Comparison of ENCODE assay signal across 26 cellular contexts in genomic region chr1:171627020-171627419, GRCh38. TPM values are rescaled to one million over a fixed set of nuclear protein-coding genes. Genes with fewer than 3 reads are reported as not detected.
DNase-seq lines count a peak whose midpoint lies in the region; ATAC-seq and TF ChIP-seq lines count a peak whose summit lies in the region.
"Had no signal": no experiment of that assay in that cellular context is flagged by ENCODE, and none has a peak within 500 bp of the region (broad histone marks: within the 10 kb centered on the region; RNA-seq: fewer than 3 reads in every experiment).

No MANE protein-coding gene starts in this region.

- peaks cover 21% of the 10 kb centered on the region for H3K4me1 Mint-ChIP-seq in nephron progenitor cell
- H3K4me1 Mint-ChIP-seq: CD14-positive monocyte; CD4-positive, alpha-beta memory T cell; CD4-positive, CD25-positive, alpha-beta regulatory T cell; CD8-positive, alpha-beta memory T cell had no signal

- H3K27me3 ChIP-seq in left lung: no peaks in the 10 kb centered on the region
- no peaks in the 10 kb centered on the region for H3K27me3 ChIP-seq in upper lobe of right lung
- H3K27me3 ChIP-seq: BLaER1 had no signal

- H3K4me3 Mint-ChIP-seq in nephron progenitor cell: no peak overlapping the region
- H3K4me3 Mint-ChIP-seq: CD14-positive monocyte; CD4-positive, alpha-beta memory T cell; CD4-positive, CD25-positive, alpha-beta regulatory T cell; CD8-positive, alpha-beta memory T cell had no signal

- H3K36me3 ChIP-seq in left lung (no peaks in the 10 kb centered on the region), upper lobe of right lung (no peaks in the 10 kb centered on the region)
- H3K36me3 ChIP-seq: BE2C, BLaER1 had no signal

- peaks cover 4% of the 10 kb centered on the region for H3K9me3 Mint-ChIP-seq in nephron progenitor cell
- H3K9me3 Mint-ChIP-seq: CD8-positive, alpha-beta memory T cell had no signal

- H3K4me1 ChIP-seq in left lung (no peaks in the 10 kb centered on the region), upper lobe of right lung (no peaks in the 10 kb centered on the region)
- H3K4me1 ChIP-seq: BE2C, BLaER1 had no signal

- H3K27ac ChIP-seq in left lung (no peak overlapping the region), upper lobe of right lung (no peak overlapping the region), caudate nucleus (ENCODE audit: low read depth, low read length) (no peak overlapping the region)
- H3K27ac ChIP-seq: BLaER1 had no signal

- peak overlapping the region; percentile 86 for H3K27ac Mint-ChIP-seq in nephron progenitor cell
- H3K27ac Mint-ChIP-seq: CD14-positive monocyte; CD4-positive, alpha-beta memory T cell; CD4-positive, CD25-positive, alpha-beta regulatory T cell; CD8-positive, alpha-beta memory T cell had no signal

- peaks cover 23% of the 10 kb centered on the region for H3K27me3 Mint-ChIP-seq in nephron progenitor cell (ENCODE audit: low read depth, poor library complexity)

- H3K36me3 Mint-ChIP-seq in nephron progenitor cell (ENCODE audit: low read depth): no peaks in the 10 kb centered on the region
- H3K36me3 Mint-ChIP-seq: CD14-positive monocyte; CD4-positive, alpha-beta memory T cell; CD4-positive, CD25-positive, alpha-beta regulatory T cell; CD8-positive, alpha-beta memory T cell had no signal

- intact Hi-C loops in left lung (cut with DNase I): no loop called here
- intact Hi-C loops in upper lobe of right lung (cut with DNase I): no loop called here

- no peaks in the 10 kb centered on the region for H3K9me3 ChIP-seq in left lung
- no peaks in the 10 kb centered on the region for H3K9me3 ChIP-seq in upper lobe of right lung
- H3K9me3 ChIP-seq: BE2C, BLaER1 had no signal

- H3K4me3 ChIP-seq in left lung (no peak overlapping the region), upper lobe of right lung (no peak overlapping the region)
- H3K4me3 ChIP-seq: BLaER1, GM12878 had no signal

- TF ChIP-seq CTCF in left lung (IDR thresholded peaks at IDR 0.05) (no peak), nephron progenitor cell (IDR thresholded peaks at IDR 0.05) (no peak), upper lobe of right lung (IDR thresholded peaks at IDR 0.05) (no peak)

- DNase-seq in DMS79 treated with DMSO at 0.1 percent for 48 hours (lab: John Stamatoyannopoulos, UW) (peak; percentile 59), left lung (no peak), nephron progenitor cell (no peak), upper lobe of right lung (no peak), EL (no peak), caudate nucleus (lab: John Stamatoyannopoulos, UW) (no peak), NCI-H1417 treated with DMSO at 0.1 percent for 48 hours (lab: John Stamatoyannopoulos, UW) (no peak)
- DNase-seq: 8988T; ACHN; BE2C; C1 segment of cervical spinal cord; CD4-positive, alpha-beta memory T cell; CD4-positive, CD25-positive, alpha-beta regulatory T cell; CD8-positive, alpha-beta memory T cell; COR-L47; DMS 273 treated with DMSO at 0.1 percent for 48 hours; DMS153; DMS53; DND-41; GF-D8 had no signal

- ATAC-seq in left lung (peak; percentile 82), upper lobe of right lung (peak; percentile 50), GM18909 (IDR thresholded peaks at IDR 0.05; ENCODE audit: poor library complexity, unreplicated experiment) (no peak)
- ATAC-seq: GM12878 had no signal

RNA-seq across cellular contexts. Expression of gene MYOCOS, which starts 5.0 kb away (rescaled TPM):
- not detected for total RNA-seq in left lung
- total RNA-seq in upper lobe of right lung: not detected
- total RNA-seq: CD4-positive, CD25-positive, alpha-beta regulatory T cell; CD8-positive, alpha-beta memory T cell; Daoy had no signal

RNA-seq across cellular contexts. Expression of gene MYOC, which starts 25.5 kb away (rescaled TPM):
- under 1 TPM in 1 of 2 donors, not detected in 1; 0.58 TPM for total RNA-seq in left lung
- total RNA-seq in upper lobe of right lung: 0.69 TPM
- total RNA-seq: A673; CD4-positive, alpha-beta memory T cell; CD4-positive, CD25-positive, alpha-beta regulatory T cell; CD8-positive, alpha-beta memory T cell; Daoy; GM12878 had no signal
